1 cellular context compared by ENCODE assay signal in genomic region chr19:12778020-12778904, GRCh38.
TF ChIP-seq lines count a peak whose summit lies in the region.

No MANE protein-coding gene starts in this region.

TF ChIP-seq in endothelial cell of umbilical vein, 7 proteins besides CTCF, POLR2A, EP300 and RAD21:
- TF ChIP-seq FOS (IDR thresholded peaks at IDR 0.05; ENCODE audit: borderline replicate concordance, insufficient read depth, low read length) = no peak
